In genomic region chr3:188006726-188007393, GRCh38 we compare ENCODE assay signal across 9 cellular contexts.
DNase-seq lines count a peak whose midpoint lies in the region; ATAC-seq, FAIRE-seq and TF ChIP-seq lines count a peak whose summit lies in the region.
"Had no signal": no experiment of that assay in that cellular context is flagged by ENCODE, and none has a peak within 500 bp of the region (broad histone marks: within the 10 kb centered on the region; RNA-seq: fewer than 3 reads in every experiment).

No MANE protein-coding gene starts in this region.

- TF ChIP-seq CTCF in Loucy (conservative IDR thresholded peaks at IDR 0.05; ENCODE audit: low read length), result no peak
- TF ChIP-seq CTCF in K562 (IDR thresholded peaks at IDR 0.05 in 2 of 3, conservative IDR thresholded peaks at IDR 0.05 in 1 of 3; ENCODE audit: insufficient read depth in 2 of 3, low read depth in 1 of 3, low read length in 3 of 3), result no peak
- TF ChIP-seq CTCF in GM10248 (IDR thresholded peaks at IDR 0.05; ENCODE audit: control extremely low read depth, extremely low read depth, low read depth, missing control alignments), result no peak

- H3K27ac ChIP-seq in K562 (ENCODE audit: extremely low read depth, low read depth, low read length), result no peak overlapping the region

- peak; percentile 62 for ATAC-seq in K562
- ATAC-seq in left lobe of liver, result peak; percentile 60
- ATAC-seq in GM21447 (IDR thresholded peaks at IDR 0.05; ENCODE audit: unreplicated experiment), result no peak

- H3K79me2 ChIP-seq in Loucy (ENCODE audit: insufficient read depth, low read length) (no peaks in the 10 kb centered on the region), K562 (ENCODE audit: control insufficient read depth, insufficient read depth, low read length) (no peaks in the 10 kb centered on the region)

- WGBS in K562 (ENCODE audit: insufficient coverage, low coverage, missing lambda C conversion rate), result 1% methylated on average over 17 of the region's 17 CpGs

- H3F3A ChIP-seq in Loucy (ENCODE audit: low read depth), result no peaks in the 10 kb centered on the region

- no TSS peak for BruUV-seq in K562 (replicated peaks; lab: Mats Ljungman, UMichigan)

- no peak overlapping the region for H3K4me3 ChIP-seq in Loucy (ENCODE audit: low read length, poor library complexity, severe bottlenecking)
- H3K4me3 ChIP-seq in K562, result no peak overlapping the region

- no peaks in the 10 kb centered on the region for H4K20me1 ChIP-seq in Loucy (ENCODE audit: insufficient read depth, low read length, poor library complexity, severe bottlenecking)
- H4K20me1 ChIP-seq in K562 (replicated peaks; ENCODE audit: control insufficient read depth, insufficient read depth, low read length), result no peaks in the 10 kb centered on the region

- in situ Hi-C loops in K562 (cut with MboI), result no loop called here

- no peaks in the 10 kb centered on the region for H3K9me1 ChIP-seq in K562 (ENCODE audit: control insufficient read depth, insufficient read depth, low read length)

- H3K4me1 ChIP-seq in Loucy (ENCODE audit: insufficient read depth, low read length, poor library complexity, severe bottlenecking), result peaks cover 43% of the 10 kb centered on the region
- no peaks in the 10 kb centered on the region; a peak in 1 of 5 replicates for H3K4me1 ChIP-seq in K562 (replicated peaks in 1 of 2; ENCODE audit: control insufficient read depth in 2 of 2, insufficient read depth in 2 of 2, low read length in 2 of 2)

- H3K9me3 ChIP-seq in Loucy (ENCODE audit: insufficient read depth, low read depth, low read length) (no peaks in the 10 kb centered on the region), K562 (replicated peaks; ENCODE audit: control insufficient read depth, insufficient read depth, low read depth, low read length) (no peaks in the 10 kb centered on the region)

- H3K36me3 ChIP-seq in Loucy (ENCODE audit: insufficient read depth, low read length) (no peaks in the 10 kb centered on the region), K562 (ENCODE audit: control insufficient read depth, insufficient read depth, low read length) (no peaks in the 10 kb centered on the region)

- peak overlapping the region; percentile 21 for H3K9ac ChIP-seq in Loucy (ENCODE audit: low read depth, low read length, poor library complexity, severe bottlenecking)
- H3K9ac ChIP-seq in K562 (ENCODE audit: insufficient read depth in 1 of 2, low read depth in 2 of 2, low read length in 2 of 2), result no peak overlapping the region; a peak in 1 of 4 replicates

- H3K27me3 ChIP-seq in Loucy (ENCODE audit: insufficient read depth, low read length, poor library complexity, severe bottlenecking) (no peaks in the 10 kb centered on the region), K562 (ENCODE audit: control insufficient read depth in 2 of 2, insufficient read depth in 2 of 2, low read length in 2 of 2) (peaks cover 0 to 11% of the 10 kb centered on the region in 2 experiments; a peak in 2 of 5 replicates)

- intact Hi-C loops in K562 (cut with micrococcal nuclease), result no loop called here

- CTCF ChIA-PET in K562 (lab: Yijun Ruan, JAX; ENCODE audit: low intra/inter-chr PET ratio), result no interaction called here
- CTCF ChIA-PET in GM10248 (lab: Yijun Ruan, JAX), result interaction anchor here (1.0 kb wide), 1 partner anchor 268 kb away, joined by 3 read pairs; no protein-coding TSS in a partner anchor

- no peak for TF ChIP-seq EP300 in K562 (IDR thresholded peaks at IDR 0.05; ENCODE audit: low read length)

- no peak for TF ChIP-seq POLR2A in K562 (conservative IDR thresholded peaks at IDR 0.05)

- H3K4me2 ChIP-seq in Loucy (ENCODE audit: low read depth, low read length, poor library complexity, severe bottlenecking), result peak overlapping the region; percentile 39
- no peak overlapping the region for H3K4me2 ChIP-seq in K562 (ENCODE audit: insufficient read depth, low read length)

- no peaks in the 10 kb centered on the region for H3K9me2 ChIP-seq in Loucy (replicated peaks; ENCODE audit: low read depth, low read length)

- peak overlapping the region; percentile 22; the same call in 1 of the 2 replicates for H2AFZ ChIP-seq in Loucy (ENCODE audit: low read length)
- H2AFZ ChIP-seq in K562 (ENCODE audit: low read depth, low read length), result 0 out of 2 replicates have a peak overlapping the region, but pooled peaks have one; percentile 47

- no peak for TF ChIP-seq RAD21 in K562 (CRISPR knock-in tag; conservative IDR thresholded peaks at IDR 0.05 in 1 of 2, IDR thresholded peaks at IDR 0.05 in 1 of 2)

- POLR2A ChIA-PET in K562 (lab: Yijun Ruan, JAX), result no interaction called here
- POLR2A ChIA-PET in GM10248 (lab: Yijun Ruan, JAX), result no interaction called here

- peak; percentile 66 for DNase-seq in Ammon's horn (ENCODE audit: low spot score)
- DNase-seq in K562 (ENCODE audit: extremely low read depth in 1 of 4, low spot score in 3 of 4), result no peak
- DNase-seq in left lobe of liver (ENCODE audit: low spot score), result peak; percentile 77
- DNase-seq in GM10248 (ENCODE audit: extremely low spot score), result no peak
- no peak for DNase-seq in RKO (ENCODE audit: low spot score)
- DNase-seq in hepatic stellate cell (ENCODE audit: low spot score), result no peak
- DNase-seq: CD8-positive, alpha-beta memory T cell had no signal

- FAIRE-seq in K562 (lab: Jason Lieb, UNC), result no peak

TF ChIP-seq in K562, 482 proteins besides CTCF, POLR2A, EP300 and RAD21:
- TF ChIP-seq HDAC2 (IDR thresholded peaks at IDR 0.05) (no peak), NFE2 (IDR thresholded peaks at IDR 0.05; ENCODE audit: low read depth) (peak; percentile 49; the same call in 1 of the 2 replicates), MAFG (tag; conservative IDR thresholded peaks at IDR 0.05) (peak; percentile 67; the same call in 1 of the 2 replicates), RBM14 (IDR thresholded peaks at IDR 0.05; ENCODE audit: borderline replicate concordance, insufficient read depth, low read depth, low read length) (no peak), XRCC3 (IDR thresholded peaks at IDR 0.05) (no peak), IRF1 (CRISPR knock-in tag; IDR thresholded peaks at IDR 0.05; ENCODE audit: borderline replicate concordance) (no peak), USF1 (CRISPR knock-in tag; IDR thresholded peaks at IDR 0.05) (no peak), ARHGAP35 (IDR thresholded peaks at IDR 0.05; ENCODE audit: partially characterized antibody) (no peak), RUNX1 (IDR thresholded peaks at IDR 0.05; ENCODE audit: low read depth) (no peak), KLF1 (tag; IDR thresholded peaks at IDR 0.05) (no peak), CBFA2T3 (IDR thresholded peaks at IDR 0.05) (no peak), ZNF316 (IDR thresholded peaks at IDR 0.05) (peak; percentile 36)
TF ChIP-seq in K562: peak in this region for 3.

Comparison
In these comparisons a context has a peak if more than half of its experiments do, and no peak if none do; other contexts are left out.
1. DNase-seq: peak in Ammon's horn (single experiment) and left lobe of liver (single experiment); none in K562 (0 of 4), GM10248 (single experiment), RKO (single experiment) and hepatic stellate cell (single experiment).